Comparison of ENCODE assay signal across 8 cellular contexts in genomic region chr21:45644041-45644906, GRCh38. TPM values are rescaled to one million over a fixed set of nuclear protein-coding genes. Genes with fewer than 3 reads are reported as not detected.
DNase-seq lines count a peak whose midpoint lies in the region; ATAC-seq, FAIRE-seq and TF ChIP-seq lines count a peak whose summit lies in the region.

No MANE protein-coding gene starts in this region.

- TF ChIP-seq EP300 in HepG2 (IDR thresholded peaks at IDR 0.05; ENCODE audit: low read depth in 2 of 2, low read length in 2 of 2) (no peak), HepG2 (CRISPR knock-in tag; IDR thresholded peaks at IDR 0.05; ENCODE audit: borderline replicate concordance) (no peak)

- no peaks in the 10 kb centered on the region for H3K79me2 ChIP-seq in HepG2 (ENCODE audit: insufficient read depth, low read length)
- H3K79me2 ChIP-seq in smooth muscle cell (ENCODE audit: low read depth): peaks cover 14% of the 10 kb centered on the region

- POLR2A ChIA-PET in HepG2 (lab: Yijun Ruan, JAX): no interaction called here

- FAIRE-seq in HepG2 (lab: Jason Lieb, UNC): no peak

- H3K27me3 ChIP-seq in HepG2 (ENCODE audit: control insufficient read depth in 1 of 2, insufficient read depth in 2 of 2, low read length in 2 of 2) (peaks cover 0 to 5% of the 10 kb centered on the region in 2 experiments; a peak in 3 of 5 replicates), right lobe of liver (no peaks in the 10 kb centered on the region), smooth muscle cell (ENCODE audit: low read depth) (peaks cover 16% of the 10 kb centered on the region)

- H3K9me3 ChIP-seq in HepG2 (ENCODE audit: low read length) (no peaks in the 10 kb centered on the region), right lobe of liver (no peaks in the 10 kb centered on the region), smooth muscle cell (replicated peaks; ENCODE audit: low read depth) (no peaks in the 10 kb centered on the region)

- H2AFZ ChIP-seq in HepG2 (ENCODE audit: low read length) (no peak overlapping the region), smooth muscle cell (ENCODE audit: low read depth) (no peak overlapping the region)

- no peaks in the 10 kb centered on the region for H3K9me3 Mint-ChIP-seq in T-helper 2 cell treated with Interferon-gamma antibody and Interleukin-4, amounts not matched to agents 5 μg/mL and 100 μg/mL, for 36 hours

- no peak for TF ChIP-seq RAD21 in HepG2 (CRISPR knock-in tag; IDR thresholded peaks at IDR 0.05)

- H3K9ac ChIP-seq in HepG2 (ENCODE audit: insufficient read depth, low read depth, low read length) (no peak overlapping the region), smooth muscle cell (ENCODE audit: low read depth) (no peak overlapping the region)

- H3K4me1 Mint-ChIP-seq in T-helper 2 cell treated with Interferon-gamma antibody and Interleukin-4, amounts not matched to agents 5 μg/mL and 100 μg/mL, for 36 hours (ENCODE audit: low read depth): peaks cover 13% of the 10 kb centered on the region

- no peaks in the 10 kb centered on the region for H3K36me3 Mint-ChIP-seq in T-helper 2 cell treated with Interferon-gamma antibody and Interleukin-4, amounts not matched to agents 5 μg/mL and 100 μg/mL, for 36 hours (ENCODE audit: low read depth)

- in situ Hi-C loops in HepG2 (cut with HindIII; ENCODE audit: extremely low pct_ligation_motif_present, low pct_unique_long_range_greater_than_20kb): no loop called here

- no peak for DNase-seq in HepG2 (ENCODE audit: low spot score)
- no peak for DNase-seq in right lobe of liver
- DNase-seq in T-helper 2 cell treated with Interferon-gamma antibody and Interleukin-4, amounts not matched to agents 5 μg/mL and 100 μg/mL, for 36 hours (ENCODE audit: low spot score): peak; percentile 45
- DNase-seq in foreskin fibroblast: peak in 1 of 2 donors; percentile 69
- DNase-seq in smooth muscle cell (lab: John Stamatoyannopoulos, UW; ENCODE audit: unreplicated experiment): no peak
- no peak for DNase-seq in EL
- DNase-seq in NAMALWA (ENCODE audit: low spot score): no peak
- DNase-seq in NCI-H446 treated with DMSO at 0.1 percent for 48 hours (lab: John Stamatoyannopoulos, UW): no peak

- no peak for TF ChIP-seq POLR2A in HepG2 (IDR thresholded peaks at IDR 0.05; ENCODE audit: insufficient read depth in 1 of 2, low read depth in 2 of 2, low read length in 2 of 2)
- no peak for TF ChIP-seq POLR2A in right lobe of liver (IDR thresholded peaks at IDR 0.05)

- BruUV-seq in HepG2 (replicated peaks; lab: Mats Ljungman, UMichigan): no TSS peak

- H3K27me3 Mint-ChIP-seq in T-helper 2 cell treated with Interferon-gamma antibody and Interleukin-4, amounts not matched to agents 5 μg/mL and 100 μg/mL, for 36 hours (ENCODE audit: low read depth): peaks cover 15% of the 10 kb centered on the region

- peaks cover 7% of the 10 kb centered on the region for H3F3A ChIP-seq in smooth muscle cell (ENCODE audit: low read depth)

- no peak overlapping the region for H3K27ac ChIP-seq in HepG2 (ENCODE audit: extremely low read length, insufficient read depth, low read length)
- H3K27ac ChIP-seq in right lobe of liver: no peak overlapping the region
- H3K27ac ChIP-seq in smooth muscle cell (ENCODE audit: low read depth): no peak overlapping the region

- H3K4me3 ChIP-seq in HepG2 (replicated peaks in 1 of 3; ENCODE audit: insufficient read depth in 1 of 3, low read depth in 2 of 3, low read length in 3 of 3) (no peak overlapping the region), right lobe of liver (peak overlapping the region in 1 of 3 donors; percentile 40), foreskin fibroblast (ENCODE audit: low read depth in 1 of 2, low read length in 2 of 2) (peak overlapping the region; percentile 28 to 53), smooth muscle cell (peak overlapping the region; percentile 60)

- H4K20me1 ChIP-seq in HepG2 (ENCODE audit: insufficient read depth, low read length) (no peaks in the 10 kb centered on the region), smooth muscle cell (ENCODE audit: low read depth) (peaks cover 50% of the 10 kb centered on the region)

- WGBS in HepG2 (ENCODE audit: low lambda C conversion rate): 24% methylated on average over 29 of the region's 56 CpGs
- 22% methylated on average over 12 of the region's 56 CpGs for WGBS in right lobe of liver (ENCODE audit: insufficient coverage, low coverage, low lambda C conversion rate, missing lambda C conversion rate)
- 14% methylated on average over 27 of the region's 56 CpGs for WGBS in smooth muscle cell (ENCODE audit: low lambda C conversion rate)

- H3K27ac Mint-ChIP-seq in T-helper 2 cell treated with Interferon-gamma antibody and Interleukin-4, amounts not matched to agents 5 μg/mL and 100 μg/mL, for 36 hours: peak overlapping the region; percentile 55

- H3K36me3 ChIP-seq in HepG2 (replicated peaks in 1 of 2; ENCODE audit: control insufficient read depth in 1 of 2, insufficient read depth in 2 of 2, low read length in 2 of 2): no peaks in the 10 kb centered on the region
- H3K36me3 ChIP-seq in right lobe of liver: no peaks in the 10 kb centered on the region
- H3K36me3 ChIP-seq in smooth muscle cell (ENCODE audit: low read depth): no peaks in the 10 kb centered on the region

- no peaks in the 10 kb centered on the region for H3K4me1 ChIP-seq in HepG2 (ENCODE audit: insufficient read depth, low read length)
- no peaks in the 10 kb centered on the region for H3K4me1 ChIP-seq in right lobe of liver
- H3K4me1 ChIP-seq in smooth muscle cell (ENCODE audit: low read depth): peaks cover 4% of the 10 kb centered on the region

- intact Hi-C loops in HepG2 (cut with micrococcal nuclease; ENCODE audit: unreplicated experiment): no loop called here
- intact Hi-C loops in right lobe of liver (cut with DNase I): no loop called here

- ATAC-seq in HepG2 (no peak), right lobe of liver (no peak)

- H3K4me3 Mint-ChIP-seq in T-helper 2 cell treated with Interferon-gamma antibody and Interleukin-4, amounts not matched to agents 5 μg/mL and 100 μg/mL, for 36 hours: peak overlapping the region; percentile 79

- H3K4me2 ChIP-seq in HepG2 (ENCODE audit: low read depth, low read length): no peak overlapping the region
- peak overlapping the region; percentile 89 for H3K4me2 ChIP-seq in smooth muscle cell

- TF ChIP-seq CTCF in HepG2 (CRISPR knock-in tag; IDR thresholded peaks at IDR 0.05): no peak
- no peak for TF ChIP-seq CTCF in right lobe of liver (IDR thresholded peaks at IDR 0.05)
- no peak for TF ChIP-seq CTCF in foreskin fibroblast (IDR thresholded peaks at IDR 0.05; ENCODE audit: low read depth, low read length)
- no peak for TF ChIP-seq CTCF in smooth muscle cell (IDR thresholded peaks at IDR 0.05; ENCODE audit: borderline replicate concordance, insufficient read depth, poor library complexity, severe bottlenecking)

- CTCF ChIA-PET in HepG2 (lab: Yijun Ruan, JAX; ENCODE audit: low intra/inter-chr PET ratio, low total read pairs): no interaction called here

TF ChIP-seq in HepG2, 621 proteins besides CTCF, POLR2A, EP300 and RAD21:
- TF ChIP-seq ZNF773 (CRISPR knock-in tag; IDR thresholded peaks at IDR 0.05; ENCODE audit: borderline replicate concordance): no peak
- TF ChIP-seq HOXA7 (CRISPR knock-in tag; IDR thresholded peaks at IDR 0.05): no peak
- no peak for TF ChIP-seq ZNF83 (CRISPR knock-in tag; IDR thresholded peaks at IDR 0.05; ENCODE audit: borderline replicate concordance)
- TF ChIP-seq, protein P1, sequence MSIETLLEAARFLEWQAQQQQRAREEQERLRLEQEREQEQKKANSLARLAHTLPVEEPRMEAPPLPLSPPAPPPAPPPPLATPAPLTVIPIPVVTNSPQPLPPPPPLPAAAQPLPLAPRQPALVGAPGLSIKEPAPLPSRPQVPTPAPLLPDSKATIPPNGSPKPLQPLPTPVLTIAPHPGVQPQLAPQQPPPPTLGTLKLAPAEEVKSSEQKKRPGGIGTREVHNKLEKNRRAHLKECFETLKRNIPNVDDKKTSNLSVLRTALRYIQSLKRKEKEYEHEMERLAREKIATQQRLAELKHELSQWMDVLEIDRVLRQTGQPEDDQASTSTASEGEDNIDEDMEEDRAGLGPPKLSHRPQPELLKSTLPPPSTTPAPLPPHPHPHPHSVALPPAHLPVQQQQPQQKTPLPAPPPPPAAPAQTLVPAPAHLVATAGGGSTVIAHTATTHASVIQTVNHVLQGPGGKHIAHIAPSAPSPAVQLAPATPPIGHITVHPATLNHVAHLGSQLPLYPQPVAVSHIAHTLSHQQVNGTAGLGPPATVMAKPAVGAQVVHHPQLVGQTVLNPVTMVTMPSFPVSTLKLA (IDR thresholded peaks at IDR 0.05): peak; percentile 58
- no peak for TF ChIP-seq POLR2AphosphoS5 (IDR thresholded peaks at IDR 0.05; ENCODE audit: low read depth, low read length)
TF ChIP-seq in HepG2: peak in this region for 1.

RNA-seq across cellular contexts. Expression of gene PCBP3, which starts 0.7 kb away (rescaled TPM):
- not detected in 2 replicates for total RNA-seq in HepG2 (2016; rRNA removed; fragmentation: Illumina TruSeq; extraction: Trizol)
- not detected in 2 replicates for total RNA-seq in HepG2 (2016; cell fraction: cytosol; rRNA removed; fragmentation: Illumina TruSeq; extraction: Trizol; ENCODE audit: low read depth)
- total RNA-seq in HepG2 (2016; cell fraction: insoluble cytoplasmic fraction; rRNA removed; fragmentation: Illumina TruSeq; extraction: Trizol): not detected in 2 replicates
- not detected in 2 replicates for total RNA-seq in HepG2 (2016; cell fraction: membrane; rRNA removed; fragmentation: Illumina TruSeq; extraction: Trizol)
- total RNA-seq in HepG2 (2016; cell fraction: nucleus; rRNA removed; fragmentation: Illumina TruSeq; extraction: Trizol): not detected in 2 replicates
- polyA plus RNA-seq in HepG2 (2011; rRNA removed): not detected in 2 replicates
- polyA plus RNA-seq in HepG2 (2011; cell fraction: cytosol; rRNA removed): not detected in 2 replicates
- not detected in 2 replicates for polyA plus RNA-seq in HepG2 (2011; cell fraction: nucleus; rRNA removed)
- polyA plus RNA-seq in HepG2 (2012): not detected in 2 replicates
- not detected in 2 replicates for polyA plus RNA-seq in HepG2 (2016; cell fraction: cytosol; fragmentation: Illumina TruSeq; extraction: Trizol; ENCODE audit: low read depth)
- polyA plus RNA-seq in HepG2 (2016; cell fraction: insoluble cytoplasmic fraction; fragmentation: Illumina TruSeq; extraction: Trizol; ENCODE audit: low read depth): not detected in 2 replicates
- polyA plus RNA-seq in HepG2 (2016; cell fraction: membrane; fragmentation: Illumina TruSeq; extraction: Trizol; ENCODE audit: low read depth): not detected in 2 replicates
- not detected in 2 replicates for polyA plus RNA-seq in HepG2 (2016; cell fraction: nucleus; fragmentation: Illumina TruSeq; extraction: Trizol; ENCODE audit: insufficient read depth, low read depth)
- not detected in 2 replicates for polyA minus RNA-seq in HepG2 (2011; rRNA and poly(A)+ RNA removed; ENCODE audit: low replicate concordance)
- polyA minus RNA-seq in HepG2 (2011; cell fraction: cytosol; rRNA and poly(A)+ RNA removed): not detected in 2 replicates
- not detected in 2 replicates for polyA minus RNA-seq in HepG2 (2011; cell fraction: nucleus; rRNA and poly(A)+ RNA removed)
- 1 to 10 TPM in 1 of 6 experiments, under 1 TPM in 5; 0.37 to 1.5 (median 0.69) TPM for total RNA-seq in right lobe of liver
- 8.2 and 8.9 TPM in 2 replicates for total RNA-seq in smooth muscle cell
- 13.7 and 23.1 TPM in 2 replicates for polyA plus RNA-seq in smooth muscle cell

Comparison
In these comparisons a context has a peak if more than half of its experiments do, and no peak if none do; other contexts are left out.
1. H3K4me3 ChIP-seq: peak in foreskin fibroblast (2 of 2) and smooth muscle cell (single experiment); none in HepG2 (0 of 3).